In genomic region chr5:41763096-41763495, GRCh38 we compare ENCODE assay signal across 10 cellular contexts.
DNase-seq lines count a peak whose midpoint lies in the region; ATAC-seq and TF ChIP-seq lines count a peak whose summit lies in the region.
"Had no signal": no experiment of that assay in that cellular context is flagged by ENCODE, and none has a peak within 500 bp of the region (broad histone marks: within the 10 kb centered on the region; RNA-seq: fewer than 3 reads in every experiment).

No MANE protein-coding gene starts in this region.

- H3K4me1 ChIP-seq in A673 (ENCODE audit: insufficient read depth, low read length, poor library complexity, severe bottlenecking) = peaks cover 25% of the 10 kb centered on the region

- no peaks in the 10 kb centered on the region for H3K9me3 ChIP-seq in A673 (ENCODE audit: low read depth, low read length, poor library complexity, severe bottlenecking)
- H3K9me3 ChIP-seq: heart right ventricle had no signal

- TF ChIP-seq CTCF in A673 (conservative IDR thresholded peaks at IDR 0.05; ENCODE audit: low read depth, low read length) = no peak
- no peak for TF ChIP-seq CTCF in fibroblast of the aortic adventitia (IDR thresholded peaks at IDR 0.05; ENCODE audit: insufficient read depth, low read length)

- no peak overlapping the region for H3K27ac ChIP-seq in A673 (ENCODE audit: low read depth, low read length, poor library complexity, severe bottlenecking)

- H3K36me3 ChIP-seq in A673 (ENCODE audit: insufficient read depth, low read length, poor library complexity, severe bottlenecking) = peaks cover 9% of the 10 kb centered on the region

- peak; percentile 78 for DNase-seq in A673 (ENCODE audit: low spot score)
- DNase-seq in RKO (ENCODE audit: low spot score) = peak; percentile 12
- peak; percentile 75 for DNase-seq in fibroblast of the aortic adventitia (ENCODE audit: low read depth)
- no peak for DNase-seq in activated effector memory CD4-positive, alpha-beta T cell treated with anti-CD3 and anti-CD28 coated beads, Interleukin-2, amount 50 U/mL, for 16 hours
- DNase-seq in stimulated activated naive CD4-positive, alpha-beta T cell (lab: John Stamatoyannopoulos, UW) = no peak
- DNase-seq in NCI-H1694 (lab: John Stamatoyannopoulos, UW) = no peak
- DNase-seq: heart right ventricle, NCI-H1048 had no signal

- ATAC-seq in GM19397 (IDR thresholded peaks at IDR 0.05; ENCODE audit: unreplicated experiment) = peak; percentile 44
- no peak for ATAC-seq in HG03460 (IDR thresholded peaks at IDR 0.05; ENCODE audit: unreplicated experiment)

- H3K4me3 ChIP-seq in A673 (ENCODE audit: low read depth, low read length, poor library complexity, severe bottlenecking) (peak overlapping the region; percentile 1), fibroblast of the aortic adventitia (ENCODE audit: low read depth, low read length) (no peak overlapping the region)
- H3K4me3 ChIP-seq: heart right ventricle had no signal

- intact Hi-C loops in A673 (cut with micrococcal nuclease; ENCODE audit: unreplicated experiment) = no loop called here

- no TSS peak for BruUV-seq in A673 (replicated peaks; lab: Mats Ljungman, UMichigan)

- CTCF ChIA-PET in A673 (lab: Charles Lee) = no interaction called here

- H3K27me3 ChIP-seq in A673 (replicated peaks; ENCODE audit: insufficient read depth, low read depth, low read length, poor library complexity) = no peaks in the 10 kb centered on the region
- H3K27me3 ChIP-seq: heart right ventricle had no signal

- POLR2A ChIA-PET in A673 (lab: Charles Lee; ENCODE audit: low non-redundant PET) = no interaction called here

Comparison
In these comparisons a context has a peak if more than half of its experiments do, and no peak if none do; other contexts are left out.
1. DNase-seq: peak in A673 (single experiment), RKO (single experiment) and fibroblast of the aortic adventitia (single experiment); none in activated effector memory CD4-positive, alpha-beta T cell treated with anti-CD3 and anti-CD28 coated beads, Interleukin-2, amount 50 U/mL, for 16 hours (single experiment), stimulated activated naive CD4-positive, alpha-beta T cell (0 of 6) and NCI-H1694 (single experiment).